Comparison of ENCODE assay signal across 30 cellular contexts in the genomic region with DNA sequence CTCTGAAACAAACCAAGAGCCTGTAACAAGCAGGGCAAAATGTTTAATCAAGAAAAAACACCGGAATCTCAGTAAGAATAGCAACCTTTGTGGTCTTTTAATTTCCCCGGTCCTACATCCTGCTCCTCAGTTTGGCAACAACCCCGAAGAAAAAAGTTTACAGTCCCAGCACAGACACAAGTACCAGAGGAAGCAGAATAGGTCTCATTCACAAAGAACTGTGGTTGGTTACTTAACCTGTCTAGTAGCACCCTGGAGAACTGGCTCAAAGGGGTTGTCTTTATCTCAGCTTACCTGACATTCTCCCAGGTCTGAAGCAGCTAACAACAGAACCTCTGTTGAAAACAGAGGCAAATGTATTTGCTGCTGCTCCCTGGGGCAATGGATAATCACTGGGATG.
"Had no signal": no experiment of that assay in that cellular context is flagged by ENCODE, and none has a peak within 500 bp of the region (broad histone marks: within the 10 kb centered on the region; RNA-seq: fewer than 3 reads in every experiment).

No MANE protein-coding gene starts in this region.

- H3K4me3 ChIP-seq: breast epithelium, esophagus muscularis mucosa, heart left ventricle, left ventricle myocardium inferior, lung, pancreas, psoas muscle, sigmoid colon, thoracic aorta had no signal

- H3K4me3 Mint-ChIP-seq: activated CD4-positive, alpha-beta memory T cell treated with anti-CD3 and anti-CD28 coated beads, Interleukin-2, amount 10 ng/mL, durations not matched to agents 7 days and 5 days; activated T-cell treated with anti-CD3 and anti-CD28 coated beads, Interleukin-2, amount 50 U/mL, for 4 hours; activated T-helper 17 cell treated with anti-CD3 and anti-CD28 coated beads, Interleukin-2, amount 50 U/mL, for 72 hours; stimulated activated effector memory CD8-positive, alpha-beta T cell treated with anti-CD3 and anti-CD28 coated beads, Interleukin-12 subunit alpha, Interleukin-12 subunit beta, amount 100 ng/mL, for 72 hours; stimulated activated naive CD8-positive, alpha-beta T cell treated with anti-CD3 and anti-CD28 coated beads, Interleukin-15, Interleukin-2, amounts not matched to agents 100 ng/mL and 50 ng/mL, for 24 hours had no signal

- DNase-seq: activated CD4-positive, alpha-beta memory T cell treated with anti-CD3 and anti-CD28 coated beads, Interleukin-2, amount 10 ng/mL, durations not matched to agents 7 days and 5 days; activated CD4-positive, alpha-beta T cell treated with anti-CD3 and anti-CD28 coated beads for 48 hours; activated gamma-delta T cell treated with Interleukin-2 at 50 U/mL for 16 hours; activated naive CD4-positive, alpha-beta T cell treated with anti-CD3 and anti-CD28 coated beads, Interleukin-2, amount 50 U/mL, for 16 hours; activated T-cell treated with anti-CD3 and anti-CD28 coated beads, Interleukin-2, amount 50 U/mL, for 4 hours; amniotic stem cell; central memory CD4-positive, alpha-beta T cell; foreskin keratinocyte; heart left ventricle; hypothalamus; left ventricle myocardium inferior; nucleus accumbens; pancreas; psoas muscle; sigmoid colon; small intestine; stimulated activated CD4-positive, alpha-beta T cell treated with anti-CD3 and anti-CD28 coated beads, Interleukin-4, amount 100 ng/mL, for 24 hours; T-helper 9 cell; trophoblast cell; WERI-Rb-1 had no signal

- H3K27ac Mint-ChIP-seq: activated CD4-positive, alpha-beta memory T cell treated with anti-CD3 and anti-CD28 coated beads, Interleukin-2, amount 10 ng/mL, durations not matched to agents 7 days and 5 days; activated T-helper 17 cell treated with anti-CD3 and anti-CD28 coated beads, Interleukin-2, amount 50 U/mL, for 72 hours; stimulated activated effector memory CD8-positive, alpha-beta T cell treated with anti-CD3 and anti-CD28 coated beads, Interleukin-12 subunit alpha, Interleukin-12 subunit beta, amount 100 ng/mL, for 72 hours; stimulated activated naive CD8-positive, alpha-beta T cell treated with anti-CD3 and anti-CD28 coated beads, Interleukin-15, Interleukin-2, amounts not matched to agents 100 ng/mL and 50 ng/mL, for 24 hours had no signal

- H3K27me3 Mint-ChIP-seq: activated CD4-positive, alpha-beta memory T cell treated with anti-CD3 and anti-CD28 coated beads, Interleukin-2, amount 10 ng/mL, durations not matched to agents 7 days and 5 days had no signal

- ATAC-seq: activated CD4-positive, CD25-positive, alpha-beta regulatory T cell treated with anti-CD3 and anti-CD28 coated beads, Interleukin-2, amount 50 U/mL, for 24 hours; activated T-cell treated with anti-CD3 and anti-CD28 coated beads, Interleukin-2, amount 50 U/mL, for 4 hours; activated T-helper 17 cell treated with anti-CD3 and anti-CD28 coated beads, Interleukin-2, amount 50 U/mL, for 72 hours; foreskin keratinocyte; heart left ventricle; pancreas; psoas muscle; stimulated activated effector memory CD8-positive, alpha-beta T cell treated with anti-CD3 and anti-CD28 coated beads, Interleukin-12 subunit alpha, Interleukin-12 subunit beta, amount 100 ng/mL, for 72 hours had no signal

- H3K9me3 ChIP-seq: pancreas, sigmoid colon had no signal

- H3K27ac ChIP-seq: breast epithelium, esophagus muscularis mucosa, foreskin keratinocyte, heart left ventricle, left ventricle myocardium inferior, pancreas, psoas muscle, sigmoid colon, thoracic aorta, WERI-Rb-1 had no signal

- H3K27me3 ChIP-seq: breast epithelium, foreskin keratinocyte, pancreas had no signal

- H3K36me3 ChIP-seq: breast epithelium, esophagus muscularis mucosa, heart left ventricle, left ventricle myocardium inferior, pancreas, sigmoid colon, thoracic aorta, WERI-Rb-1 had no signal

- H3K36me3 Mint-ChIP-seq: stimulated activated effector memory CD8-positive, alpha-beta T cell treated with anti-CD3 and anti-CD28 coated beads, Interleukin-12 subunit alpha, Interleukin-12 subunit beta, amount 100 ng/mL, for 72 hours had no signal

- H3K4me1 ChIP-seq: breast epithelium, esophagus muscularis mucosa, foreskin keratinocyte, heart left ventricle, left ventricle myocardium inferior, pancreas, psoas muscle, sigmoid colon had no signal

- H3K4me1 Mint-ChIP-seq: activated CD4-positive, alpha-beta memory T cell treated with anti-CD3 and anti-CD28 coated beads, Interleukin-2, amount 10 ng/mL, durations not matched to agents 7 days and 5 days; activated T-helper 17 cell treated with anti-CD3 and anti-CD28 coated beads, Interleukin-2, amount 50 U/mL, for 72 hours; stimulated activated effector memory CD8-positive, alpha-beta T cell treated with anti-CD3 and anti-CD28 coated beads, Interleukin-12 subunit alpha, Interleukin-12 subunit beta, amount 100 ng/mL, for 72 hours had no signal

- H3K9me3 Mint-ChIP-seq: activated CD4-positive, alpha-beta memory T cell treated with anti-CD3 and anti-CD28 coated beads, Interleukin-2, amount 10 ng/mL, durations not matched to agents 7 days and 5 days had no signal

- FAIRE-seq: islet of Langerhans, pancreas, urothelium cell line had no signal
